8 cellular contexts compared by ENCODE assay signal in the genomic region with DNA sequence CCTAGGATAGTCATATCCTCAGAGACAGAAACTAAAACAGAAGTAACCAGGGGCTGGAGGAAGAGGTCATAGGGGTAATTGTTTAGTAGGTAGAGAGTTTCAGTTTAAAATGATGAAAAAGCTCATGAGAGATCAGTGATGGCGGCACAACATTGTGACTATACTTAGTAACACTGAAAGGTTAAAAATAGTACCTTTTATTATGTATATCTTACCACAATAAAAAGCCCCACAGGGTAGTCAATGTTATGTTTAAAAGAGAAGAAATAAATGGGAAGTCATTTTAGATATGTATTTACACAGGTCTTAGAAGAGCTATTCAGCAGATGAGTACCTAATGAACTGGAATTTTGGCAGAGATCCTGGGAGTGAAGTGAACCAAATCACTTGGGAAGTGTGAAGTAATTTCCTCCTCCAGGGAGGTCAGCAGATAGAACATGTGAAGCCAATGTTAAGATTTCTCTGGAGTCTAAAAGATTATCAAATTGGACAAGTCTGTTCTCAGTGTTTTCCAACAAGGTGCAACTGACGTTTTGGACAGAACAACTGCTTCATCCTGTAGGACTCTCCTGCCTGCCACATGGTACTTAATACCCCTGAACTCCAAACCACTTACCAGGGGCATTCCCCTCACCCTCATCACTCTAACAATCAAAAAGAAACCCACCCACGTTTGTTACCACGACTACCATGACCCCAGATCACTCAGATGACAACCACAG. TPM values are rescaled to one million over a fixed set of nuclear protein-coding genes. Genes with fewer than 3 reads are reported as not detected.
DNase-seq lines count a peak whose midpoint lies in the region; ATAC-seq and TF ChIP-seq lines count a peak whose summit lies in the region.

No MANE protein-coding gene starts in this region.

- H3K27ac ChIP-seq in upper lobe of right lung, result peak overlapping the region; percentile 59

- no peaks in the 10 kb centered on the region for H3K36me3 ChIP-seq in upper lobe of right lung

- no peak for TF ChIP-seq CTCF in upper lobe of right lung (IDR thresholded peaks at IDR 0.05)

- intact Hi-C loops in upper lobe of right lung (cut with DNase I), result no loop called here
- intact Hi-C loops in head of caudate nucleus (cut with DNase I), result no loop called here

- DNase-seq in activated CD4-positive, alpha-beta T cell treated with anti-CD3 and anti-CD28 coated beads for 24 hours (ENCODE audit: low read depth in 2 of 2), result peak; percentile 34 to 41
- no peak for DNase-seq in activated CD4-positive, alpha-beta T cell treated with anti-CD3 and anti-CD28 coated beads, Interleukin-2, amount 50 U/mL, for 1 hour
- DNase-seq in NCI-H748 (lab: John Stamatoyannopoulos, UW; ENCODE audit: unreplicated experiment) (peak; percentile 58), fibroblast of gingiva (ENCODE audit: low read depth) (peak; percentile 36), upper lobe of right lung (no peak), head of caudate nucleus (no peak), RKO (ENCODE audit: low spot score) (no peak)

- no peak overlapping the region for H3K4me3 ChIP-seq in upper lobe of right lung

- no peaks in the 10 kb centered on the region for H3K9me3 ChIP-seq in upper lobe of right lung

- peaks cover 21% of the 10 kb centered on the region for H3K4me1 ChIP-seq in upper lobe of right lung

- no peaks in the 10 kb centered on the region for H3K27me3 ChIP-seq in upper lobe of right lung

- peak; percentile 76 for ATAC-seq in HG02852 (IDR thresholded peaks at IDR 0.05; ENCODE audit: unreplicated experiment)
- ATAC-seq in upper lobe of right lung, result peak; percentile 68

RNA-seq across cellular contexts. Expression of gene CDCA7L, which starts 6.4 kb away (rescaled TPM):
- 41.2 TPM for total RNA-seq in upper lobe of right lung

Comparison
In these comparisons a context has a peak if more than half of its experiments do, and no peak if none do; other contexts are left out.
1. DNase-seq: peak in activated CD4-positive, alpha-beta T cell treated with anti-CD3 and anti-CD28 coated beads for 24 hours (2 of 2), NCI-H748 (single experiment) and fibroblast of gingiva (single experiment); none in activated CD4-positive, alpha-beta T cell treated with anti-CD3 and anti-CD28 coated beads, Interleukin-2, amount 50 U/mL, for 1 hour (single experiment), upper lobe of right lung (single experiment), head of caudate nucleus (0 of 42) and RKO (single experiment).